ENCODE assay signal across 19 cellular contexts in genomic region chr6:89597372-89597771, GRCh38.
"Had no signal": no experiment of that assay in that cellular context is flagged by ENCODE, and none has a peak within 500 bp of the region (broad histone marks: within the 10 kb centered on the region; RNA-seq: fewer than 3 reads in every experiment).

No MANE protein-coding gene starts in this region.

- H3K27ac ChIP-seq: cardiac muscle cell, esophagus squamous epithelium, left ventricle myocardium inferior, parathyroid adenoma, right lobe of liver, upper lobe of right lung had no signal

- H3K9me3 ChIP-seq: esophagus squamous epithelium, left ventricle myocardium inferior, right lobe of liver, thoracic aorta, upper lobe of right lung had no signal

- H3K4me1 Mint-ChIP-seq: WTC11 had no signal

- H3K27me3 ChIP-seq: cardiac muscle cell, esophagus squamous epithelium, right lobe of liver, upper lobe of right lung had no signal

- H3K27me3 Mint-ChIP-seq: activated naive CD8-positive, alpha-beta T cell; effector memory CD8-positive, alpha-beta T cell had no signal

- FAIRE-seq: small intestine, TTC549 had no signal

- H3K36me3 Mint-ChIP-seq: WTC11 had no signal

- ATAC-seq: activated T-cell treated with anti-CD3 and anti-CD28 coated beads, Interleukin-2, amount 50 U/mL, for 4 hours; effector memory CD8-positive, alpha-beta T cell had no signal

- DNase-seq: activated gamma-delta T cell; activated T-cell treated with anti-CD3 and anti-CD28 coated beads, Interleukin-2, amount 50 U/mL, for 4 hours; amygdala; effector memory CD8-positive, alpha-beta T cell; esophagus squamous epithelium; left ventricle myocardium inferior; right lobe of liver; small intestine; stimulated activated CD4-positive, alpha-beta T cell treated with anti-CD3 and anti-CD28 coated beads, Interleukin-15, amount 100 ng/mL, for 24 hours; stimulated activated CD4-positive, alpha-beta T cell treated with anti-CD3 and anti-CD28 coated beads, Interleukin-4, amount 100 ng/mL, for 1 hour; upper lobe of right lung had no signal

- H3K4me1 ChIP-seq: esophagus squamous epithelium, parathyroid adenoma, right lobe of liver, upper lobe of right lung had no signal

- H3K9ac ChIP-seq: parathyroid adenoma had no signal

- H3K27ac Mint-ChIP-seq: activated naive CD8-positive, alpha-beta T cell; effector memory CD8-positive, alpha-beta T cell; immature natural killer cell; WTC11 had no signal

- H2AFZ ChIP-seq: parathyroid adenoma had no signal

- H3K79me2 ChIP-seq: parathyroid adenoma had no signal

- H3K9me3 Mint-ChIP-seq: effector memory CD8-positive, alpha-beta T cell; immature natural killer cell; nephron had no signal

- H3K4me3 Mint-ChIP-seq: activated naive CD8-positive, alpha-beta T cell; activated T-cell treated with anti-CD3 and anti-CD28 coated beads, Interleukin-2, amount 50 U/mL, for 4 hours; effector memory CD8-positive, alpha-beta T cell; immature natural killer cell; nephron; WTC11 had no signal

- H3K4me3 ChIP-seq: cardiac muscle cell, esophagus squamous epithelium, left ventricle myocardium inferior, right lobe of liver, thoracic aorta, upper lobe of right lung had no signal

- H3K36me3 ChIP-seq: cardiac muscle cell, esophagus squamous epithelium, left ventricle myocardium inferior, right lobe of liver, thoracic aorta, upper lobe of right lung had no signal
